ENCODE assay signal across 27 cellular contexts in genomic region chr6:123383718-123384117, GRCh38.
"Had no signal": no experiment of that assay in that cellular context is flagged by ENCODE, and none has a peak within 500 bp of the region (broad histone marks: within the 10 kb centered on the region; RNA-seq: fewer than 3 reads in every experiment).

No MANE protein-coding gene starts in this region.

- H3K9ac ChIP-seq: neural progenitor cell had no signal

- H2AFZ ChIP-seq: neural progenitor cell had no signal

- H3K4me1 ChIP-seq: neural progenitor cell, pancreas, prostate gland, spleen, suprapubic skin, testis, tibial artery, transverse colon, upper lobe of right lung, uterus had no signal

- H3K36me3 ChIP-seq: neural progenitor cell, pancreas, prostate gland, spleen, suprapubic skin, tibial artery, transverse colon, upper lobe of right lung, uterus had no signal

- H3K9me3 ChIP-seq: pancreas, prostate gland, spleen, suprapubic skin, testis, tibial artery, transverse colon, upper lobe of right lung, uterus had no signal

- ATAC-seq: naive thymus-derived CD4-positive, alpha-beta T cell; natural killer cell; pancreas; right cardiac atrium; sciatic nerve; stimulated activated memory B cell treated with anti-CD40 and anti-IgM and Interleukin-4, amounts not matched to agents 10 μg/mL and 1 μg/mL and 100 μg/mL, for 72 hours; stimulated activated naive CD8-positive, alpha-beta T cell treated with anti-CD3 and anti-CD28 coated beads, Interleukin-15, amount 100 ng/mL, for 72 hours; stimulated activated naive CD8-positive, alpha-beta T cell treated with anti-CD3 and anti-CD28 coated beads, Interleukin-15, Interleukin-2, amounts not matched to agents 100 U/mL and 50 U/mL, for 24 hours; upper lobe of right lung had no signal

- H3K4me3 ChIP-seq: neural progenitor cell, pancreas, prostate gland, skin epidermis, smooth muscle cell, spleen, suprapubic skin, testis, tibial artery, transverse colon, upper lobe of right lung, uterus had no signal

- H3K4me2 ChIP-seq: neural progenitor cell, smooth muscle cell had no signal

- H3K27me3 ChIP-seq: neural progenitor cell, spleen, suprapubic skin, testis, tibial artery, transverse colon, upper lobe of right lung, uterus had no signal

- DNase-seq: naive thymus-derived CD4-positive, alpha-beta T cell; natural killer cell; occipital lobe; pancreas; right cardiac atrium; spleen; stimulated activated CD4-positive, alpha-beta T cell treated with anti-CD3 and anti-CD28 coated beads, Interleukin-12 subunit alpha, Interleukin-12 subunit beta, amount 100 ng/mL, for 4 hours; stimulated activated CD4-positive, alpha-beta T cell treated with anti-CD3 and anti-CD28 coated beads, Interleukin-1b, Interleukin-23, amount 100 ng/mL, for 48 hours; stimulated activated CD4-positive, alpha-beta T cell treated with anti-CD3 and anti-CD28 coated beads, Interleukin-4, amount 100 ng/mL, for 1 hour; stimulated activated CD4-positive, alpha-beta T cell treated with anti-CD3 and anti-CD28 coated beads, Interleukin-4, amount 100 ng/mL, for 4 hours; stimulated activated CD8-positive, alpha-beta memory T cell treated with anti-CD3 and anti-CD28 coated beads, Interleukin-4, amount 100 ng/mL, for 48 hours; stimulated activated naive CD4-positive, alpha-beta T cell; stimulated activated naive CD8-positive, alpha-beta T cell treated with anti-CD3 and anti-CD28 coated beads, Interleukin-15, amount 100 ng/mL, for 72 hours; stimulated activated naive CD8-positive, alpha-beta T cell treated with anti-CD3 and anti-CD28 coated beads, Interleukin-15, Interleukin-2, amounts not matched to agents 100 U/mL and 50 U/mL, for 24 hours; substantia nigra; testis; tibial artery; transverse colon; upper lobe of right lung; uterus had no signal

- H3K27ac ChIP-seq: neural progenitor cell, pancreas, prostate gland, skin epidermis, spleen, suprapubic skin, testis, tibial artery, transverse colon, upper lobe of right lung, uterus had no signal
